ENCODE assay signal across 15 cellular contexts in the genomic region with DNA sequence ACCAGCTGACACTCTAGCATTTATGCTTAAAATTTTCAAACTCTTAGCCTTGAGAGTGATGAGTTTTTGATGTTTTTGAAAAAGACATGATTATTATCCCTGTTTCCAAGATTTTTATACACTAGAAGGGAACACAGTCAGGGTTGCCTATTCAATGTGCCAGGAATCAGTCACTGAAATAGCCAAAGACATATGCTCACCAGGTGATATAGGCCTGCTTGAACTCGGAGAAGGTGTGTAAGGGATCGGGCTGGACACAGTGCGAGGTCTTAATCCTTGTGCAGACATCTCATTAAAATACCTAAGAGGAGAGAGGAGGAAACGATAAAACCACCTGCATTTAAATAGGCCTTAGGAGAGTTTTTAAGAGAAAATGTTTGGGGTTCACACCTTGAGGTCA. TPM values are rescaled to one million over a fixed set of nuclear protein-coding genes. Genes with fewer than 3 reads are reported as not detected.
DNase-seq lines count a peak whose midpoint lies in the region; ATAC-seq and TF ChIP-seq lines count a peak whose summit lies in the region.
"Had no signal": no experiment of that assay in that cellular context is flagged by ENCODE, and none has a peak within 500 bp of the region (broad histone marks: within the 10 kb centered on the region; RNA-seq: fewer than 3 reads in every experiment).

No MANE protein-coding gene starts in this region.

- peaks cover 27% of the 10 kb centered on the region for H3K36me3 Mint-ChIP-seq in activated naive CD8-positive, alpha-beta T cell
- peaks cover 68% of the 10 kb centered on the region for H3K36me3 Mint-ChIP-seq in activated naive CD8-positive, alpha-beta T cell treated with anti-CD3 and anti-CD28 coated beads, Interleukin-2, amount 50 U/mL, for 24 hours (ENCODE audit: low read depth)
- H3K36me3 Mint-ChIP-seq in memory B cell, result peaks cover 47% of the 10 kb centered on the region
- H3K36me3 Mint-ChIP-seq in stimulated activated naive B cell treated with anti-CD40 and anti-IgM and Interleukin-4, amounts not matched to agents 10 μg/mL and 1 μg/mL and 100 μg/mL, for 72 hours, result peaks cover 36 to 68% of the 10 kb centered on the region in 2 donors

- H3K27me3 Mint-ChIP-seq in activated naive CD8-positive, alpha-beta T cell, result no peaks in the 10 kb centered on the region
- no peaks in the 10 kb centered on the region for H3K27me3 Mint-ChIP-seq in activated naive CD8-positive, alpha-beta T cell treated with anti-CD3 and anti-CD28 coated beads, Interleukin-2, amount 50 U/mL, for 24 hours
- no peaks in the 10 kb centered on the region for H3K27me3 Mint-ChIP-seq in memory B cell
- no peaks in the 10 kb centered on the region for H3K27me3 Mint-ChIP-seq in stimulated activated naive B cell treated with anti-CD40 and anti-IgM and Interleukin-4, amounts not matched to agents 10 μg/mL and 1 μg/mL and 100 μg/mL, for 72 hours
- H3K27me3 Mint-ChIP-seq: CD4-positive, alpha-beta T cell had no signal

- in situ Hi-C loops in G401 (cut with HindIII; ENCODE audit: low sequenced_read_pairs), result no loop called here

- H3K9me3 Mint-ChIP-seq in activated naive CD8-positive, alpha-beta T cell (ENCODE audit: low read depth), result no peaks in the 10 kb centered on the region
- no peaks in the 10 kb centered on the region for H3K9me3 Mint-ChIP-seq in activated naive CD8-positive, alpha-beta T cell treated with anti-CD3 and anti-CD28 coated beads, Interleukin-2, amount 50 U/mL, for 24 hours
- H3K9me3 Mint-ChIP-seq in memory B cell, result no peaks in the 10 kb centered on the region
- H3K9me3 Mint-ChIP-seq in stimulated activated naive B cell treated with anti-CD40 and anti-IgM and Interleukin-4, amounts not matched to agents 10 μg/mL and 1 μg/mL and 100 μg/mL, for 72 hours, result no peaks in the 10 kb centered on the region
- H3K9me3 Mint-ChIP-seq: CD4-positive, alpha-beta T cell had no signal

- no peak for DNase-seq in activated naive CD8-positive, alpha-beta T cell treated with anti-CD3 and anti-CD28 coated beads, Interleukin-2, amount 50 U/mL, for 24 hours
- peak; percentile 50 for DNase-seq in G401 (ENCODE audit: low spot score)
- no peak for DNase-seq in memory B cell (ENCODE audit: low spot score in 2 of 2)
- no peak for DNase-seq in stimulated activated naive B cell treated with anti-CD40 and anti-IgM and Interleukin-4, amounts not matched to agents 10 μg/mL and 1 μg/mL and 100 μg/mL, for 72 hours
- no peak for DNase-seq in omental fat pad (ENCODE audit: low spot score)
- DNase-seq in NCI-H1930 (lab: John Stamatoyannopoulos, UW), result no peak
- no peak for DNase-seq in NCI-H82 treated with DMSO at 0.1 percent for 48 hours (lab: John Stamatoyannopoulos, UW; ENCODE audit: unreplicated experiment)
- DNase-seq: BE2C; Caco-2; CD4-positive, alpha-beta T cell; GM23248 had no signal

- H3K4me3 Mint-ChIP-seq in activated naive CD8-positive, alpha-beta T cell, result no peak overlapping the region
- no peak overlapping the region for H3K4me3 Mint-ChIP-seq in activated naive CD8-positive, alpha-beta T cell treated with anti-CD3 and anti-CD28 coated beads, Interleukin-2, amount 50 U/mL, for 24 hours
- H3K4me3 Mint-ChIP-seq in memory B cell, result no peak overlapping the region
- H3K4me3 Mint-ChIP-seq in stimulated activated naive B cell treated with anti-CD40 and anti-IgM and Interleukin-4, amounts not matched to agents 10 μg/mL and 1 μg/mL and 100 μg/mL, for 72 hours, result no peak overlapping the region
- H3K4me3 Mint-ChIP-seq: CD4-positive, alpha-beta T cell had no signal

- TF ChIP-seq CTCF in omental fat pad (IDR thresholded peaks at IDR 0.05), result no peak

- no peak for ATAC-seq in activated naive CD8-positive, alpha-beta T cell treated with anti-CD3 and anti-CD28 coated beads, Interleukin-2, amount 50 U/mL, for 24 hours
- ATAC-seq in memory B cell (ENCODE audit: low read depth) (no peak), omental fat pad (ENCODE audit: low FRiP score) (no peak)
- ATAC-seq in stimulated activated naive B cell treated with anti-CD40 and anti-IgM and Interleukin-4, amounts not matched to agents 10 μg/mL and 1 μg/mL and 100 μg/mL, for 72 hours (replicated peaks), result no peak

- H3K27ac Mint-ChIP-seq in activated naive CD8-positive, alpha-beta T cell, result peak overlapping the region; percentile 1
- no peak overlapping the region for H3K27ac Mint-ChIP-seq in activated naive CD8-positive, alpha-beta T cell treated with anti-CD3 and anti-CD28 coated beads, Interleukin-2, amount 50 U/mL, for 24 hours
- peak overlapping the region; percentile 60 for H3K27ac Mint-ChIP-seq in memory B cell
- H3K27ac Mint-ChIP-seq in stimulated activated naive B cell treated with anti-CD40 and anti-IgM and Interleukin-4, amounts not matched to agents 10 μg/mL and 1 μg/mL and 100 μg/mL, for 72 hours, result peak overlapping the region; percentile 86
- H3K27ac Mint-ChIP-seq: CD4-positive, alpha-beta T cell had no signal

- no peaks in the 10 kb centered on the region for H3K4me1 Mint-ChIP-seq in activated naive CD8-positive, alpha-beta T cell (ENCODE audit: low read depth)
- no peaks in the 10 kb centered on the region for H3K4me1 Mint-ChIP-seq in activated naive CD8-positive, alpha-beta T cell treated with anti-CD3 and anti-CD28 coated beads, Interleukin-2, amount 50 U/mL, for 24 hours
- peaks cover 10% of the 10 kb centered on the region for H3K4me1 Mint-ChIP-seq in memory B cell
- H3K4me1 Mint-ChIP-seq in stimulated activated naive B cell treated with anti-CD40 and anti-IgM and Interleukin-4, amounts not matched to agents 10 μg/mL and 1 μg/mL and 100 μg/mL, for 72 hours, result peaks cover 21 to 26% of the 10 kb centered on the region in 2 donors

RNA-seq across cellular contexts. Expression of gene MRLN, which starts 51.0 kb away (rescaled TPM):
- total RNA-seq in G401 (2014; rRNA removed; shearing (Covaris generic)), result not detected in 2 replicates
- total RNA-seq in omental fat pad, result not detected
- total RNA-seq: A172, GM23248, H4, HT1080 had no signal
